Comparison of ENCODE assay signal across 1 cellular context in the genomic region with DNA sequence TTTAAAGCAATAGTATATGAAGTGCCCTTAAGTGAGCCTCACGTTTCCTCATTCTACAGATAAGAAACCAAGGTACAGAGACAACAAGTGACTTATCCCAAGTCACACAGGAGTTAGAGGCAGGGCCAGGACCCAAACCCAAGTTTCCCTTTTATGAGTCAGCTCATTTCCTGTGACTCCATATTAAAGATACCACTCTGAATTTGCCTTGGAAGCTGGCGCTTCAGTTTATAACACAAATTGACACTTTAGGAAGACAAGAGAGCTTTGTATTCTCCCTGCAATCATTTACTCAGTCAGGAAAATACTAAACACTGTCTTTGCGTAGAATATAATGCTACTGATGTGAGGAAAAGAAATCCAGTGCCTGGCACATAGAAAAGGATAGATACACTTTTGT.
TF ChIP-seq lines count a peak whose summit lies in the region.

No MANE protein-coding gene starts in this region.

TF ChIP-seq in GM23338, 12 proteins besides CTCF, POLR2A, EP300 and RAD21 (continued from another document):
- TF ChIP-seq, protein P1, sequence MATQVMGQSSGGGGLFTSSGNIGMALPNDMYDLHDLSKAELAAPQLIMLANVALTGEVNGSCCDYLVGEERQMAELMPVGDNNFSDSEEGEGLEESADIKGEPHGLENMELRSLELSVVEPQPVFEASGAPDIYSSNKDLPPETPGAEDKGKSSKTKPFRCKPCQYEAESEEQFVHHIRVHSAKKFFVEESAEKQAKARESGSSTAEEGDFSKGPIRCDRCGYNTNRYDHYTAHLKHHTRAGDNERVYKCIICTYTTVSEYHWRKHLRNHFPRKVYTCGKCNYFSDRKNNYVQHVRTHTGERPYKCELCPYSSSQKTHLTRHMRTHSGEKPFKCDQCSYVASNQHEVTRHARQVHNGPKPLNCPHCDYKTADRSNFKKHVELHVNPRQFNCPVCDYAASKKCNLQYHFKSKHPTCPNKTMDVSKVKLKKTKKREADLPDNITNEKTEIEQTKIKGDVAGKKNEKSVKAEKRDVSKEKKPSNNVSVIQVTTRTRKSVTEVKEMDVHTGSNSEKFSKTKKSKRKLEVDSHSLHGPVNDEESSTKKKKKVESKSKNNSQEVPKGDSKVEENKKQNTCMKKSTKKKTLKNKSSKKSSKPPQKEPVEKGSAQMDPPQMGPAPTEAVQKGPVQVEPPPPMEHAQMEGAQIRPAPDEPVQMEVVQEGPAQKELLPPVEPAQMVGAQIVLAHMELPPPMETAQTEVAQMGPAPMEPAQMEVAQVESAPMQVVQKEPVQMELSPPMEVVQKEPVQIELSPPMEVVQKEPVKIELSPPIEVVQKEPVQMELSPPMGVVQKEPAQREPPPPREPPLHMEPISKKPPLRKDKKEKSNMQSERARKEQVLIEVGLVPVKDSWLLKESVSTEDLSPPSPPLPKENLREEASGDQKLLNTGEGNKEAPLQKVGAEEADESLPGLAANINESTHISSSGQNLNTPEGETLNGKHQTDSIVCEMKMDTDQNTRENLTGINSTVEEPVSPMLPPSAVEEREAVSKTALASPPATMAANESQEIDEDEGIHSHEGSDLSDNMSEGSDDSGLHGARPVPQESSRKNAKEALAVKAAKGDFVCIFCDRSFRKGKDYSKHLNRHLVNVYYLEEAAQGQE (IDR thresholded peaks at IDR 0.05; ENCODE audit: unreplicated experiment) = no peak
- TF ChIP-seq EZH2 (IDR thresholded peaks at IDR 0.05; ENCODE audit: low read depth, unreplicated experiment) (no peak), NANOG (IDR thresholded peaks at IDR 0.05; ENCODE audit: borderline replicate concordance) (no peak), STAT1 (IDR thresholded peaks at IDR 0.05; ENCODE audit: unreplicated experiment) (no peak), JUNB (IDR thresholded peaks at IDR 0.05; ENCODE audit: unreplicated experiment) (no peak), ZNF331 (CRISPR knock-in tag; IDR thresholded peaks at IDR 0.05; ENCODE audit: low read depth) (no peak), POLR2AphosphoS5 (IDR thresholded peaks at IDR 0.05; ENCODE audit: low read depth) (no peak), ZNF114 (CRISPR knock-in tag; IDR thresholded peaks at IDR 0.05) (no peak), EZH2phosphoT487 (IDR thresholded peaks at IDR 0.05; ENCODE audit: unreplicated experiment) (no peak)
- TF ChIP-seq, protein P2, sequence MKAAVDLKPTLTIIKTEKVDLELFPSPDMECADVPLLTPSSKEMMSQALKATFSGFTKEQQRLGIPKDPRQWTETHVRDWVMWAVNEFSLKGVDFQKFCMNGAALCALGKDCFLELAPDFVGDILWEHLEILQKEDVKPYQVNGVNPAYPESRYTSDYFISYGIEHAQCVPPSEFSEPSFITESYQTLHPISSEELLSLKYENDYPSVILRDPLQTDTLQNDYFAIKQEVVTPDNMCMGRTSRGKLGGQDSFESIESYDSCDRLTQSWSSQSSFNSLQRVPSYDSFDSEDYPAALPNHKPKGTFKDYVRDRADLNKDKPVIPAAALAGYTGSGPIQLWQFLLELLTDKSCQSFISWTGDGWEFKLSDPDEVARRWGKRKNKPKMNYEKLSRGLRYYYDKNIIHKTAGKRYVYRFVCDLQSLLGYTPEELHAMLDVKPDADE (IDR thresholded peaks at IDR 0.05) = no peak
